In genomic region chr1:207248544-207249206, GRCh38 we compare ENCODE assay signal across 17 cellular contexts.
DNase-seq lines count a peak whose midpoint lies in the region; ATAC-seq and TF ChIP-seq lines count a peak whose summit lies in the region.
"Had no signal": no experiment of that assay in that cellular context is flagged by ENCODE, and none has a peak within 500 bp of the region (broad histone marks: within the 10 kb centered on the region; RNA-seq: fewer than 3 reads in every experiment).

No MANE protein-coding gene starts in this region.

- H3K27ac Mint-ChIP-seq in type B pancreatic cell = no peak overlapping the region
- H3K27ac Mint-ChIP-seq: activated CD8-positive, alpha-beta memory T cell treated with anti-CD3 and anti-CD28 coated beads, Interleukin-2, amount 10 ng/mL, durations not matched to agents 7 days and 5 days; activated T-helper 17 cell treated with anti-CD3 and anti-CD28 coated beads, Interleukin-2, amount 50 U/mL, for 72 hours had no signal

- TF ChIP-seq CTCF in type B pancreatic cell (conservative IDR thresholded peaks at IDR 0.05) = no peak

- DNase-seq in Kasumi-1 (lab: John Stamatoyannopoulos, UW) = peak; percentile 9 to 34
- peak; percentile 20 for DNase-seq in SK-MEL-5 (ENCODE audit: low read depth, low spot score)
- DNase-seq in sciatic nerve (ENCODE audit: low spot score) = no peak
- DNase-seq in NCI-H226 = no peak
- no peak for DNase-seq in type B pancreatic cell (ENCODE audit: extremely low spot score, unreplicated experiment)
- no peak for DNase-seq in KG1 (lab: John Stamatoyannopoulos, UW)
- DNase-seq: activated CD4-positive, alpha-beta T cell treated with anti-CD3 and anti-CD28 coated beads for 4 hours; activated CD8-positive, alpha-beta memory T cell treated with anti-CD3 and anti-CD28 coated beads, Interleukin-2, amount 10 ng/mL, durations not matched to agents 7 days and 5 days; Caco-2; effector CD4-positive, alpha-beta T cell; NCI-H187; NCI-H345; stimulated activated CD4-positive, alpha-beta T cell treated with anti-CD3 and anti-CD28 coated beads, Interleukin-2, amount 100 ng/mL, for 24 hours; stimulated activated naive CD4-positive, alpha-beta T cell treated with Interleukin-2 at 50 U/mL for 16 hours; thyroid gland had no signal

- no peaks in the 10 kb centered on the region for H3K4me1 Mint-ChIP-seq in type B pancreatic cell (ENCODE audit: unreplicated experiment)
- H3K4me1 Mint-ChIP-seq: activated T-helper 17 cell treated with anti-CD3 and anti-CD28 coated beads, Interleukin-2, amount 50 U/mL, for 72 hours had no signal

- intact Hi-C loops in sciatic nerve (cut with DNase I) = loop anchor here (5.0 kb wide), 1 partner anchor 1751 kb away; no protein-coding TSS in a partner anchor

- in situ Hi-C loops in SK-MEL-5 (cut with HindIII; ENCODE audit: low pct_unique_long_range_greater_than_20kb, low sequenced_read_pairs) = no loop called here

- H3K27me3 Mint-ChIP-seq in type B pancreatic cell = peaks cover 2% of the 10 kb centered on the region
- H3K27me3 Mint-ChIP-seq: activated T-helper 17 cell treated with anti-CD3 and anti-CD28 coated beads, Interleukin-2, amount 50 U/mL, for 72 hours had no signal

- H3K36me3 Mint-ChIP-seq in type B pancreatic cell = no peaks in the 10 kb centered on the region
- H3K36me3 Mint-ChIP-seq: activated CD8-positive, alpha-beta memory T cell treated with anti-CD3 and anti-CD28 coated beads, Interleukin-2, amount 10 ng/mL, durations not matched to agents 7 days and 5 days had no signal

- no peaks in the 10 kb centered on the region for H3K9me3 Mint-ChIP-seq in type B pancreatic cell
- H3K9me3 Mint-ChIP-seq: activated T-helper 17 cell treated with anti-CD3 and anti-CD28 coated beads, Interleukin-2, amount 50 U/mL, for 72 hours had no signal

- H3K4me3 Mint-ChIP-seq in type B pancreatic cell = no peak overlapping the region
- H3K4me3 Mint-ChIP-seq: activated CD8-positive, alpha-beta memory T cell treated with anti-CD3 and anti-CD28 coated beads, Interleukin-2, amount 10 ng/mL, durations not matched to agents 7 days and 5 days; activated T-helper 17 cell treated with anti-CD3 and anti-CD28 coated beads, Interleukin-2, amount 50 U/mL, for 72 hours had no signal

- peak; percentile 59 for ATAC-seq in esophagus mucosa
- ATAC-seq in sciatic nerve = peak; percentile 38
- ATAC-seq: activated CD8-positive, alpha-beta memory T cell treated with anti-CD3 and anti-CD28 coated beads, Interleukin-2, amount 10 ng/mL, durations not matched to agents 7 days and 5 days; activated T-helper 17 cell treated with anti-CD3 and anti-CD28 coated beads, Interleukin-2, amount 50 U/mL, for 72 hours had no signal

Comparison
In these comparisons a context has a peak if more than half of its experiments do, and no peak if none do; other contexts are left out.
1. DNase-seq: peak in Kasumi-1 (2 of 2) and SK-MEL-5 (single experiment); none in sciatic nerve (single experiment), NCI-H226 (single experiment), type B pancreatic cell (single experiment) and KG1 (single experiment).